In genomic region chr11:746289-747175, GRCh38 we compare ENCODE assay signal across 8 cellular contexts. TPM values are rescaled to one million over a fixed set of nuclear protein-coding genes. Genes with fewer than 3 reads are reported as not detected.
DNase-seq lines count a peak whose midpoint lies in the region; ATAC-seq and TF ChIP-seq lines count a peak whose summit lies in the region.

No MANE protein-coding gene starts in this region.

- H3K9me2 ChIP-seq in SU-DHL-6 (replicated peaks; ENCODE audit: insufficient read depth, low read length), result no peaks in the 10 kb centered on the region

- H3K4me3 ChIP-seq in ACC112 (ENCODE audit: low read depth, low read length), result peak overlapping the region; percentile 96
- H3K4me3 ChIP-seq in SU-DHL-6 (ENCODE audit: insufficient read depth, low read length, poor library complexity, severe bottlenecking), result peak overlapping the region; percentile 69
- H3K4me3 ChIP-seq in mononuclear cell (ENCODE audit: low read length), result peak overlapping the region; percentile 85

- no peak overlapping the region for H3K27ac ChIP-seq in ACC112 (ENCODE audit: low read depth, low read length)
- H3K27ac ChIP-seq in SU-DHL-6 (ENCODE audit: low read depth, low read length), result no peak overlapping the region

- H3F3A ChIP-seq in SU-DHL-6 (ENCODE audit: insufficient read depth), result 0 out of 2 replicates have a peak, but pooled peaks cover 6% of the 10 kb centered on the region

- H3K27me3 Mint-ChIP-seq in effector memory CD8-positive, alpha-beta T cell, result no peaks in the 10 kb centered on the region
- H3K27me3 Mint-ChIP-seq in type B pancreatic cell, result no peaks in the 10 kb centered on the region

- H3K4me1 Mint-ChIP-seq in effector memory CD8-positive, alpha-beta T cell (ENCODE audit: low read depth in 2 of 2), result peaks cover 3 to 13% of the 10 kb centered on the region in 2 donors
- H3K4me1 Mint-ChIP-seq in type B pancreatic cell (ENCODE audit: unreplicated experiment), result peaks cover 16% of the 10 kb centered on the region

- no peak for DNase-seq in effector memory CD8-positive, alpha-beta T cell
- DNase-seq in type B pancreatic cell (ENCODE audit: extremely low spot score, unreplicated experiment), result no peak
- no peak for DNase-seq in OCI-M2 (lab: John Stamatoyannopoulos, UW; ENCODE audit: unreplicated experiment)

- no peaks in the 10 kb centered on the region for H3K9me3 Mint-ChIP-seq in effector memory CD8-positive, alpha-beta T cell
- no peaks in the 10 kb centered on the region for H3K9me3 Mint-ChIP-seq in type B pancreatic cell

- TF ChIP-seq CTCF in SU-DHL-6 (IDR thresholded peaks at IDR 0.05; ENCODE audit: insufficient read depth, low read length, poor library complexity, severe bottlenecking) (no peak), type B pancreatic cell (conservative IDR thresholded peaks at IDR 0.05) (no peak)

- H3K79me2 ChIP-seq in ACC112 (ENCODE audit: control insufficient read depth, insufficient read depth, low read length, unreplicated experiment), result peaks cover 47% of the 10 kb centered on the region
- H3K79me2 ChIP-seq in SU-DHL-6 (ENCODE audit: insufficient read depth, low read length), result peaks cover 42% of the 10 kb centered on the region

- peaks cover 4% of the 10 kb centered on the region for H3K36me3 Mint-ChIP-seq in effector memory CD8-positive, alpha-beta T cell (ENCODE audit: insufficient read depth)
- no peaks in the 10 kb centered on the region for H3K36me3 Mint-ChIP-seq in type B pancreatic cell

- peak overlapping the region; percentile 86 for H3K9ac ChIP-seq in SU-DHL-6 (ENCODE audit: low read length)

- H3K4me2 ChIP-seq in SU-DHL-6 (ENCODE audit: low read depth, low read length, poor library complexity, severe bottlenecking), result peak overlapping the region; percentile 82

- H3K4me3 Mint-ChIP-seq in effector memory CD8-positive, alpha-beta T cell, result peak overlapping the region; percentile 79 to 81
- H3K4me3 Mint-ChIP-seq in type B pancreatic cell, result peak overlapping the region; percentile 94

- H3K27me3 ChIP-seq in ACC112 (ENCODE audit: insufficient read depth, low read length), result no peaks in the 10 kb centered on the region
- no peaks in the 10 kb centered on the region for H3K27me3 ChIP-seq in SU-DHL-6 (ENCODE audit: low read length)
- H3K27me3 ChIP-seq in mononuclear cell (ENCODE audit: insufficient read depth, low read length), result no peaks in the 10 kb centered on the region

- 0 out of 2 replicates have a peak, but pooled peaks cover 5% of the 10 kb centered on the region for H4K20me1 ChIP-seq in SU-DHL-6 (ENCODE audit: low read depth, low read length)

- ATAC-seq in GM18861 (IDR thresholded peaks at IDR 0.05; ENCODE audit: unreplicated experiment) (peak; percentile 14), HG03280 (IDR thresholded peaks at IDR 0.05; ENCODE audit: unreplicated experiment) (peak; percentile 8)
- ATAC-seq in effector memory CD8-positive, alpha-beta T cell (replicated peaks), result peak; percentile 43

- H3K27ac Mint-ChIP-seq in effector memory CD8-positive, alpha-beta T cell, result peak overlapping the region; percentile 35 to 72
- H3K27ac Mint-ChIP-seq in type B pancreatic cell, result peak overlapping the region; percentile 96

- H3K36me3 ChIP-seq in ACC112 (ENCODE audit: insufficient read depth, low read length), result no peaks in the 10 kb centered on the region
- no peaks in the 10 kb centered on the region for H3K36me3 ChIP-seq in SU-DHL-6 (ENCODE audit: low read length)

- peak overlapping the region; percentile 98 for H2AFZ ChIP-seq in ACC112 (ENCODE audit: low read length, unreplicated experiment)
- H2AFZ ChIP-seq in SU-DHL-6 (ENCODE audit: low read depth, low read length, severe bottlenecking), result peak overlapping the region; percentile 64

- H3K4me1 ChIP-seq in ACC112 (ENCODE audit: control insufficient read depth, insufficient read depth, low read length, unreplicated experiment) (peaks cover 14% of the 10 kb centered on the region), mononuclear cell (ENCODE audit: insufficient read depth, low read length) (peaks cover 47% of the 10 kb centered on the region)

- no peaks in the 10 kb centered on the region for H3K9me3 ChIP-seq in SU-DHL-6 (ENCODE audit: insufficient read depth, low read length)
- H3K9me3 ChIP-seq in mononuclear cell (ENCODE audit: low read depth, low read length), result no peaks in the 10 kb centered on the region

RNA-seq across cellular contexts. Expression of gene TALDO1, which starts 0.7 kb away (rescaled TPM):
- total RNA-seq in mononuclear cell (141 TPM), type B pancreatic cell (ENCODE audit: low replicate concordance) (189 and 288 TPM in 2 replicates)

RNA-seq across cellular contexts. Expression of gene GATD1, which starts 30.8 kb away (rescaled TPM):
- total RNA-seq in mononuclear cell (7.2 TPM), type B pancreatic cell (ENCODE audit: low replicate concordance) (80.1 and 80.9 TPM in 2 replicates)

RNA-seq across cellular contexts. Expression of gene EPS8L2, which starts 40.5 kb away (rescaled TPM):
- 2.1 TPM for total RNA-seq in mononuclear cell
- total RNA-seq in type B pancreatic cell (ENCODE audit: low replicate concordance), result 218 and 497 TPM in 2 replicates

RNA-seq across cellular contexts. Expression of gene CEND1, which starts 43.4 kb away (rescaled TPM):
- not detected for total RNA-seq in mononuclear cell
- 0.17 and 0.89 TPM in 2 replicates for total RNA-seq in type B pancreatic cell (ENCODE audit: low replicate concordance)

RNA-seq across cellular contexts. Expression of gene TMEM80, which starts 50.9 kb away (rescaled TPM):
- total RNA-seq in mononuclear cell (8.3 TPM), type B pancreatic cell (ENCODE audit: low replicate concordance) (23.2 and 37.4 TPM in 2 replicates)

Comparison
In these comparisons a context has a peak if more than half of its experiments do, and no peak if none do; other contexts are left out.
1. RNA of gene EPS8L2, which starts 40.5 kb away (total RNA-seq): 218 to 497 TPM in type B pancreatic cell; 2.1 TPM in mononuclear cell (single experiment); every median in the first group is over 10 times any median in the second.
2. Peak in every context shown above with its lines, with median percentiles within 50 percentile points of each other: H3K4me3 ChIP-seq and ATAC-seq.